In the genomic region with DNA sequence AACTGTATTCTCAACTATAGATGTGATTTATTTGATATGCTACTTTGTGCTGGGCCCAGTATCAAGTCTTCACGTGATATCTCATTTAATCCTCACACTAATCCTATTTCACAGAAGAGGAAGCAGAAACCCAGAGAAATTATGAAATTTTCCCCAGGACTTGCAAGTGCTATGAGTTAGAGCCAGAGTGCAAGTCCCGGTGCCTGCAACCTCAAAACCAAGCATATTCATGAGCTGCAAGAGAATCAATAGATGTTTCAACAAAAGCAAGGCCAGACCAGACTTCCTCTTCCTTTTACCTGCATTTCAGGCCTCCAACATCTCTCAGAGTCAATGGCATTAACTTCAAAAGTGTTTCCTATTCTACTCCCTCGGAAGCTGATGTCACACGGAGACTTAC, we compare ENCODE assay signal across 1 cellular context.
TF ChIP-seq lines count a peak whose summit lies in the region.

No MANE protein-coding gene starts in this region.

TF ChIP-seq in GM23338, 12 proteins besides CTCF, POLR2A, EP300 and RAD21 (continued from another document):
- TF ChIP-seq, protein P1, sequence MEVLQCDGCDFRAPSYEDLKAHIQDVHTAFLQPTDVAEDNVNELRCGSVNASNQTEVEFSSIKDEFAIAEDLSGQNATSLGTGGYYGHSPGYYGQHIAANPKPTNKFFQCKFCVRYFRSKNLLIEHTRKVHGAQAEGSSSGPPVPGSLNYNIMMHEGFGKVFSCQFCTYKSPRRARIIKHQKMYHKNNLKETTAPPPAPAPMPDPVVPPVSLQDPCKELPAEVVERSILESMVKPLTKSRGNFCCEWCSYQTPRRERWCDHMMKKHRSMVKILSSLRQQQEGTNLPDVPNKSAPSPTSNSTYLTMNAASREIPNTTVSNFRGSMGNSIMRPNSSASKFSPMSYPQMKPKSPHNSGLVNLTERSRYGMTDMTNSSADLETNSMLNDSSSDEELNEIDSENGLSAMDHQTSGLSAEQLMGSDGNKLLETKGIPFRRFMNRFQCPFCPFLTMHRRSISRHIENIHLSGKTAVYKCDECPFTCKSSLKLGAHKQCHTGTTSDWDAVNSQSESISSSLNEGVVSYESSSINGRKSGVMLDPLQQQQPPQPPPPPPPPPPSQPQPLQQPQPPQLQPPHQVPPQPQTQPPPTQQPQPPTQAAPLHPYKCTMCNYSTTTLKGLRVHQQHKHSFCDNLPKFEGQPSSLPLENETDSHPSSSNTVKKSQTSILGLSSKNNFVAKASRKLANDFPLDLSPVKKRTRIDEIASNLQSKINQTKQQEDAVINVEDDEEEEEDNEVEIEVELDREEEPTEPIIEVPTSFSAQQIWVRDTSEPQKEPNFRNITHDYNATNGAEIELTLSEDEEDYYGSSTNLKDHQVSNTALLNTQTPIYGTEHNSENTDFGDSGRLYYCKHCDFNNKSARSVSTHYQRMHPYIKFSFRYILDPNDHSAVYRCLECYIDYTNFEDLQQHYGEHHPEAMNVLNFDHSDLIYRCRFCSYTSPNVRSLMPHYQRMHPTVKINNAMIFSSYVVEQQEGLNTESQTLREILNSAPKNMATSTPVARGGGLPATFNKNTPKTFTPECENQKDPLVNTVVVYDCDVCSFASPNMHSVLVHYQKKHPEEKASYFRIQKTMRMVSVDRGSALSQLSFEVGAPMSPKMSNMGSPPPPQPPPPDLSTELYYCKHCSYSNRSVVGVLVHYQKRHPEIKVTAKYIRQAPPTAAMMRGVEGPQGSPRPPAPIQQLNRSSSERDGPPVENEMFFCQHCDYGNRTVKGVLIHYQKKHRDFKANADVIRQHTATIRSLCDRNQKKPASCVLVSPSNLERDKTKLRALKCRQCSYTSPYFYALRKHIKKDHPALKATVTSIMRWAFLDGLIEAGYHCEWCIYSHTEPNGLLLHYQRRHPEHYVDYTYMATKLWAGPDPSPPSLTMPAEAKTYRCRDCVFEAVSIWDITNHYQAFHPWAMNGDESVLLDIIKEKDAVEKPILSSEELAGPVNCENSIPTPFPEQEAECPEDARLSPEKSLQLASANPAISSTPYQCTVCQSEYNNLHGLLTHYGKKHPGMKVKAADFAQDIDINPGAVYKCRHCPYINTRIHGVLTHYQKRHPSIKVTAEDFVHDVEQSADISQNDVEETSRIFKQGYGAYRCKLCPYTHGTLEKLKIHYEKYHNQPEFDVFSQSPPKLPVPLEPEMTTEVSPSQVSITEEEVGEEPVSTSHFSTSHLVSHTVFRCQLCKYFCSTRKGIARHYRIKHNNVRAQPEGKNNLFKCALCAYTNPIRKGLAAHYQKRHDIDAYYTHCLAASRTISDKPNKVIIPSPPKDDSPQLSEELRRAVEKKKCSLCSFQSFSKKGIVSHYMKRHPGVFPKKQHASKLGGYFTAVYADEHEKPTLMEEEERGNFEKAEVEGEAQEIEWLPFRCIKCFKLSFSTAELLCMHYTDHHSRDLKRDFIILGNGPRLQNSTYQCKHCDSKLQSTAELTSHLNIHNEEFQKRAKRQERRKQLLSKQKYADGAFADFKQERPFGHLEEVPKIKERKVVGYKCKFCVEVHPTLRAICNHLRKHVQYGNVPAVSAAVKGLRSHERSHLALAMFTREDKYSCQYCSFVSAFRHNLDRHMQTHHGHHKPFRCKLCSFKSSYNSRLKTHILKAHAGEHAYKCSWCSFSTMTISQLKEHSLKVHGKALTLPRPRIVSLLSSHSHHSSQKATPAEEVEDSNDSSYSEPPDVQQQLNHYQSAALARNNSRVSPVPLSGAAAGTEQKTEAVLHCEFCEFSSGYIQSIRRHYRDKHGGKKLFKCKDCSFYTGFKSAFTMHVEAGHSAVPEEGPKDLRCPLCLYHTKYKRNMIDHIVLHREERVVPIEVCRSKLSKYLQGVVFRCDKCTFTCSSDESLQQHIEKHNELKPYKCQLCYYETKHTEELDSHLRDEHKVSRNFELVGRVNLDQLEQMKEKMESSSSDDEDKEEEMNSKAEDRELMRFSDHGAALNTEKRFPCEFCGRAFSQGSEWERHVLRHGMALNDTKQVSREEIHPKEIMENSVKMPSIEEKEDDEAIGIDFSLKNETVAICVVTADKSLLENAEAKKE (CRISPR knock-in tag; IDR thresholded peaks at IDR 0.05): no peak
- TF ChIP-seq POLR2AphosphoS5 (IDR thresholded peaks at IDR 0.05; ENCODE audit: low read depth): no peak
